ENCODE assay signal across 7 cellular contexts in the genomic region with DNA sequence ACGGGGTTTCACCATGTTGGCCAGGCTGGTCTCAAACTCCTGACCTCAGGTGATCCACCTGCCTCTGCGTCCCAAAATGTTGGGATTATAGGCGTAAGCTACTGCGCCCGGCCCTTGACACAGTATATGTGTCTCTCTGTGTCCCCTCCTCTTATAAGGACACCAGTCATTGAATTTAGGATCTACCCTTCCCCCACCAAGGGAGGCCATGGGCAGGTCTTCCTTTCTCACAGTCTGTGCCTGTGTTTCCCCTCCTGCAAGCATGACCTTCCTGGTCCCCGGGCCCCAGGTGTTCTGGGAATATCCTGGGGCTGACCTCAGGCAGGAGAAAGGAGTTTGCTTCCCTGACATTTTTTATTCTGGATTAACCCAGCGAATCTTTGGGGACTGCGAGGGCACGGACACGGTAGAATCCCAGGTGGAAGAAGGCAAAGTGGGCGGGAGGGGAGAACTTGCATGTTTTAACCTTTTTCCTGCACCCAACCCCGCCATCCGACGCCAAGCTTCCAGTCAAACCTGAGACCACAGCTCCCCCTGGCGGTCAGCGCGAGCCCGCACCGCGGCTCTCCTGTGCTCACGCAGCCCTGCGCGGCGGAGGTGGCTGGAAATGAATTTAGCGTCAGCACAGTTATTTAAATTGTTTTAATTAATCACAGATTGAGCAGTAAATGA. TPM values are rescaled to one million over a fixed set of nuclear protein-coding genes. Genes with fewer than 3 reads are reported as not detected.
DNase-seq lines count a peak whose midpoint lies in the region; TF ChIP-seq lines count a peak whose summit lies in the region.

No MANE protein-coding gene starts in this region.

- H3K4me3 ChIP-seq in GM12875 (ENCODE audit: low read depth, low read length) (no peak overlapping the region), NB4 (ENCODE audit: low read depth, low read length) (no peak overlapping the region), dorsolateral prefrontal cortex (peak overlapping the region in 18 of 59 donors; percentile 1 to 34 (median 20))

- H3K27ac ChIP-seq in dorsolateral prefrontal cortex: no peak overlapping the region

- intact Hi-C loops in dorsolateral prefrontal cortex (cut with DNase I): loop anchor here (5.0 to 10.0 kb wide), 4 partner anchors 609 to 1719 kb away; a partner anchor contains a TSS

- peak; percentile 70 for DNase-seq in NB4 (ENCODE audit: low read depth)
- DNase-seq in activated CD4-positive, alpha-beta T cell treated with anti-CD3 and anti-CD28 coated beads for 24 hours (ENCODE audit: low read depth in 2 of 2): peak; percentile 38 to 66
- DNase-seq in dorsolateral prefrontal cortex: peak; percentile 46 to 82 (median 74)
- DNase-seq in lung microvascular endothelial cell (ENCODE audit: low read depth in 2 of 2): peak; percentile 47 to 55
- DNase-seq in stimulated activated CD8-positive, alpha-beta memory T cell treated with anti-CD3 and anti-CD28 coated beads, Interleukin-15, amount 100 ng/mL, for 24 hours (ENCODE audit: low read depth): peak; percentile 53
- no peak for DNase-seq in NCI-H187 (lab: John Stamatoyannopoulos, UW)

- peak; percentile 88 for TF ChIP-seq CTCF in GM12875 (IDR thresholded peaks at IDR 0.05; ENCODE audit: borderline replicate concordance, insufficient read depth, low read depth, low read length)
- peak; percentile 96 for TF ChIP-seq CTCF in NB4 (IDR thresholded peaks at IDR 0.05; ENCODE audit: low read depth, low read length)
- TF ChIP-seq CTCF in dorsolateral prefrontal cortex (IDR thresholded peaks at IDR 0.05 in 54 of 56, conservative IDR thresholded peaks at IDR 0.05 in 2 of 56; ENCODE audit: low read depth in 1 of 56, partially characterized antibody in 56 of 56): peak; percentile 70 to 96 (median 88)

- no peak for TF ChIP-seq POLR2A in NB4 (IDR thresholded peaks at IDR 0.05; ENCODE audit: extremely low read depth, insufficient read length)

- peaks cover 0 to 26% (median 0%) of the 10 kb centered on the region in 45 donors for H3K27me3 ChIP-seq in dorsolateral prefrontal cortex

RNA-seq across cellular contexts. Expression of a gene that starts 42.1 kb away (rescaled TPM):
- total RNA-seq in dorsolateral prefrontal cortex (not detected), lung microvascular endothelial cell (not detected in 2 replicates)

Comparison
In these comparisons a context has a peak if more than half of its experiments do, and no peak if none do; other contexts are left out.
1. DNase-seq: peak in NB4 (single experiment), activated CD4-positive, alpha-beta T cell treated with anti-CD3 and anti-CD28 coated beads for 24 hours (2 of 2), dorsolateral prefrontal cortex (10 of 10), lung microvascular endothelial cell (2 of 2) and stimulated activated CD8-positive, alpha-beta memory T cell treated with anti-CD3 and anti-CD28 coated beads, Interleukin-15, amount 100 ng/mL, for 24 hours (single experiment); none in NCI-H187 (0 of 2).
2. Peak in every context shown above with its lines, with median percentiles within 50 percentile points of each other: CTCF ChIP-seq.